In genomic region chr4:119739796-119740195, GRCh38 we compare ENCODE assay signal across 21 cellular contexts.
A peak's percentile ranks its signal among the peaks of the same experiment; 100 is the strongest.
DNase-seq lines count a peak whose midpoint lies in the region; ATAC-seq, FAIRE-seq and TF ChIP-seq lines count a peak whose summit lies in the region.
"Had no signal": no experiment of that assay in that cellular context is flagged by ENCODE, and none has a peak within 500 bp of the region (broad histone marks: within the 10 kb centered on the region; RNA-seq: fewer than 3 reads in every experiment).

No MANE protein-coding gene starts in this region.

- CTCF ChIA-PET in HEK293T (lab: Yijun Ruan, JAX), result interaction anchor here (0.6 to 2.1 kb wide), 2 partner anchors 24 to 111 kb away, joined by 3 to 9 read pairs; partner anchors contain the start of gene PDE5A
- CTCF ChIA-PET in CD4-positive, alpha-beta T cell (lab: Charles Lee), result no interaction called here

- no peak for TF ChIP-seq EP300 in gastroesophageal sphincter (IDR thresholded peaks at IDR 0.05)

- peaks cover 21% of the 10 kb centered on the region for H3K4me1 Mint-ChIP-seq in nephron progenitor cell
- H3K4me1 Mint-ChIP-seq in CD4-positive, alpha-beta T cell (ENCODE audit: low read depth), result no peaks in the 10 kb centered on the region
- H3K4me1 Mint-ChIP-seq: B cell; CD8-positive, alpha-beta memory T cell had no signal

- ATAC-seq in gastroesophageal sphincter (no peak), pancreas (no peak), lower lobe of right lung (no peak)
- ATAC-seq in CD4-positive, alpha-beta T cell (ENCODE audit: poor library complexity), result no peak
- ATAC-seq: HepG2 had no signal

- no peaks in the 10 kb centered on the region for H3K36me3 ChIP-seq in SJSA1
- no peaks in the 10 kb centered on the region for H3K36me3 ChIP-seq in gastroesophageal sphincter
- H3K36me3 ChIP-seq in pancreas, result no peaks in the 10 kb centered on the region
- no peaks in the 10 kb centered on the region for H3K36me3 ChIP-seq in lower lobe of right lung
- H3K36me3 ChIP-seq: BLaER1 treated with 17β-estradiol and CSF1 and Interleukin-3, amounts not matched to agents 10 nM and 100 nM had no signal

- 14 to 41% methylated on average over 4 of the region's 4 CpGs for WGBS in gastroesophageal sphincter (ENCODE audit: low coverage in 1 of 2), 2 donors
- 67 to 70% methylated on average over 4 of the region's 4 CpGs for whole genome bisulfite sequencing in pancreas, 2 donors

- DNase-seq in HEK293T (ENCODE audit: extremely low spot score), result peak; percentile 51
- DNase-seq in SJSA1 (ENCODE audit: low read depth in 1 of 2, low spot score in 2 of 2), result no peak
- DNase-seq in nephron progenitor cell, result no peak
- no peak for DNase-seq in pancreas
- DNase-seq in lower lobe of right lung, result no peak
- no peak for DNase-seq in CD4-positive, alpha-beta T cell
- DNase-seq: CD8-positive, alpha-beta memory T cell; COR-L47; DMS 273 treated with DMSO at 0.1 percent for 48 hours; DMS53; DND-41; EL; GM23248; HCEC 1CT had no signal

- FAIRE-seq in pancreas (lab: Jason Lieb, UNC), result no peak
- FAIRE-seq: GM12891, H54, HepG2, HTR-8/SVneo had no signal

- H3K36me3 Mint-ChIP-seq in nephron progenitor cell (ENCODE audit: low read depth), result no peaks in the 10 kb centered on the region
- H3K36me3 Mint-ChIP-seq in CD4-positive, alpha-beta T cell (ENCODE audit: low read depth), result no peaks in the 10 kb centered on the region
- H3K36me3 Mint-ChIP-seq: CD8-positive, alpha-beta memory T cell had no signal

- H3K27me3 ChIP-seq in SJSA1 (replicated peaks), result no peaks in the 10 kb centered on the region
- no peaks in the 10 kb centered on the region for H3K27me3 ChIP-seq in gastroesophageal sphincter
- no peaks in the 10 kb centered on the region for H3K27me3 ChIP-seq in pancreas
- no peaks in the 10 kb centered on the region for H3K27me3 ChIP-seq in lower lobe of right lung (ENCODE audit: low read depth)
- no peaks in the 10 kb centered on the region for H3K27me3 ChIP-seq in CD4-positive, alpha-beta T cell (ENCODE audit: control insufficient read depth, insufficient read depth, low read length)
- H3K27me3 ChIP-seq: BLaER1 treated with 17β-estradiol and CSF1 and Interleukin-3, amounts not matched to agents 10 nM and 100 nM had no signal

- H3K4me3 ChIP-seq in SJSA1 (no peak overlapping the region), gastroesophageal sphincter (no peak overlapping the region), pancreas (no peak overlapping the region), lower lobe of right lung (no peak overlapping the region)
- H3K4me3 ChIP-seq: BLaER1 treated with 17β-estradiol and CSF1 and Interleukin-3, amounts not matched to agents 10 nM and 100 nM; GM23248 had no signal

- no peaks in the 10 kb centered on the region for H3K27me3 Mint-ChIP-seq in nephron progenitor cell (ENCODE audit: low read depth, poor library complexity)
- H3K27me3 Mint-ChIP-seq in CD4-positive, alpha-beta T cell, result peaks cover 9% of the 10 kb centered on the region

- H3K9me3 Mint-ChIP-seq in nephron progenitor cell, result no peaks in the 10 kb centered on the region
- no peaks in the 10 kb centered on the region for H3K9me3 Mint-ChIP-seq in CD4-positive, alpha-beta T cell

- intact Hi-C loops in pancreas (cut with DNase I) (no loop called here), lower lobe of right lung (cut with DNase I) (no loop called here)
- intact Hi-C loops in CD4-positive, alpha-beta T cell (cut with DNase I, micrococcal nuclease), result no loop called here

- TF ChIP-seq CTCF in gastroesophageal sphincter (IDR thresholded peaks at IDR 0.05) (no peak), nephron progenitor cell (IDR thresholded peaks at IDR 0.05) (no peak), pancreas (IDR thresholded peaks at IDR 0.05) (no peak), lower lobe of right lung (IDR thresholded peaks at IDR 0.05) (no peak)
- TF ChIP-seq CTCF in CD4-positive, alpha-beta T cell (IDR thresholded peaks at IDR 0.05), result no peak

- peaks cover 31% of the 10 kb centered on the region for H3K4me1 ChIP-seq in SJSA1 (replicated peaks)
- peaks cover 2 to 82% (median 17%) of the 10 kb centered on the region in 3 donors for H3K4me1 ChIP-seq in gastroesophageal sphincter
- H3K4me1 ChIP-seq in pancreas, result no peaks in the 10 kb centered on the region
- no peaks in the 10 kb centered on the region for H3K4me1 ChIP-seq in lower lobe of right lung
- H3K4me1 ChIP-seq: BLaER1 treated with 17β-estradiol and CSF1 and Interleukin-3, amounts not matched to agents 10 nM and 100 nM had no signal

- TF ChIP-seq POLR2A in gastroesophageal sphincter (IDR thresholded peaks at IDR 0.05), result no peak

- peak overlapping the region; percentile 38 for H3K27ac Mint-ChIP-seq in nephron progenitor cell
- H3K27ac Mint-ChIP-seq in CD4-positive, alpha-beta T cell, result no peak overlapping the region
- H3K27ac Mint-ChIP-seq: B cell; CD8-positive, alpha-beta memory T cell had no signal

- H3K4me3 Mint-ChIP-seq in nephron progenitor cell, result no peak overlapping the region
- H3K4me3 Mint-ChIP-seq in CD4-positive, alpha-beta T cell, result no peak overlapping the region
- H3K4me3 Mint-ChIP-seq: B cell; CD8-positive, alpha-beta memory T cell had no signal

- H3K27ac ChIP-seq in SJSA1 (peak overlapping the region; percentile 30), gastroesophageal sphincter (peak overlapping the region; percentile 23 to 83 (median 38)), pancreas (no peak overlapping the region), lower lobe of right lung (no peak overlapping the region)
- no peak overlapping the region for H3K27ac ChIP-seq in CD4-positive, alpha-beta T cell (ENCODE audit: low read depth, low read length)
- H3K27ac ChIP-seq: BLaER1 treated with 17β-estradiol and CSF1 and Interleukin-3, amounts not matched to agents 10 nM and 100 nM; GM23248 had no signal

- H3K9me3 ChIP-seq in SJSA1 (replicated peaks) (no peaks in the 10 kb centered on the region), gastroesophageal sphincter (no peaks in the 10 kb centered on the region), pancreas (no peaks in the 10 kb centered on the region), lower lobe of right lung (no peaks in the 10 kb centered on the region)
- H3K9me3 ChIP-seq in CD4-positive, alpha-beta T cell (ENCODE audit: control insufficient read depth, low read length), result no peaks in the 10 kb centered on the region
- H3K9me3 ChIP-seq: BLaER1 treated with 17β-estradiol and CSF1 and Interleukin-3, amounts not matched to agents 10 nM and 100 nM had no signal

- POLR2A ChIA-PET in HEK293T (lab: Yijun Ruan, JAX), result interaction anchor here (1.5 to 2.1 kb wide), 2 partner anchors 9 to 111 kb away, joined by 4 to 8 read pairs; partner anchors contain the start of gene PDE5A
- POLR2A ChIA-PET in CD4-positive, alpha-beta T cell (lab: Charles Lee), result no interaction called here

TF ChIP-seq in HEK293T, 16 proteins besides CTCF, POLR2A, EP300 and RAD21:
- TF ChIP-seq CTBP1 (IDR thresholded peaks at IDR 0.05; ENCODE audit: borderline replicate concordance) (peak; percentile 51; the same call in 1 of the 2 replicates), PKNOX1 (IDR thresholded peaks at IDR 0.05) (peak; percentile 76), FOXK2 (IDR thresholded peaks at IDR 0.05) (no peak), L3MBTL2 (conservative IDR thresholded peaks at IDR 0.05) (no peak)

Comparison
In these comparisons a context has a peak if more than half of its experiments do, and no peak if none do; other contexts are left out.
1. H3K27ac ChIP-seq: peak in SJSA1 (single experiment) and gastroesophageal sphincter (4 of 4); none in pancreas (0 of 4), lower lobe of right lung (single experiment) and CD4-positive, alpha-beta T cell (single experiment).